Comparison of ENCODE assay signal across 1 cellular context in genomic region chr1:47781171-47781959, GRCh38.
TF ChIP-seq lines count a peak whose summit lies in the region.

No MANE protein-coding gene starts in this region.

TF ChIP-seq in H1, 55 proteins besides CTCF, POLR2A, EP300 and RAD21 (continued from another document):
- no peak for TF ChIP-seq USF2 (IDR thresholded peaks at IDR 0.05; ENCODE audit: low read length)
- TF ChIP-seq GABPA (IDR thresholded peaks at IDR 0.05; ENCODE audit: borderline replicate concordance, insufficient read depth, low read length): no peak
- TF ChIP-seq SAP30 (IDR thresholded peaks at IDR 0.05; ENCODE audit: insufficient read depth, insufficient replicate concordance, low read length): no peak
- TF ChIP-seq POU5F1 (IDR thresholded peaks at IDR 0.05; ENCODE audit: low read depth, low read length): no peak
- no peak for TF ChIP-seq E2F6 (IDR thresholded peaks at IDR 0.05)
- TF ChIP-seq ZNF274 (IDR thresholded peaks at IDR 0.05; ENCODE audit: borderline replicate concordance, extremely low read depth, low read length): no peak
- no peak for TF ChIP-seq HDAC2 (IDR thresholded peaks at IDR 0.05; ENCODE audit: borderline replicate concordance in 1 of 2, low read depth in 2 of 2, low read length in 2 of 2)
- no peak for TF ChIP-seq RFX5 (IDR thresholded peaks at IDR 0.05; ENCODE audit: borderline replicate concordance, low read depth, low read length)
- no peak for TF ChIP-seq RXRA (IDR thresholded peaks at IDR 0.05; ENCODE audit: insufficient read depth, low read depth, low read length)
- TF ChIP-seq NRF1 (IDR thresholded peaks at IDR 0.05; ENCODE audit: low read depth, low read length): no peak
- TF ChIP-seq BCL11A (IDR thresholded peaks at IDR 0.05; ENCODE audit: low read depth in 2 of 2, low read length in 2 of 2): no peak
- no peak for TF ChIP-seq SIN3A (conservative IDR thresholded peaks at IDR 0.05 in 1 of 2, IDR thresholded peaks at IDR 0.05 in 1 of 2; ENCODE audit: low read depth in 1 of 2, low read length in 2 of 2)
- no peak for TF ChIP-seq TCF12 (IDR thresholded peaks at IDR 0.05; ENCODE audit: low read depth, low read length)
